26 cellular contexts compared by ENCODE assay signal in the genomic region with DNA sequence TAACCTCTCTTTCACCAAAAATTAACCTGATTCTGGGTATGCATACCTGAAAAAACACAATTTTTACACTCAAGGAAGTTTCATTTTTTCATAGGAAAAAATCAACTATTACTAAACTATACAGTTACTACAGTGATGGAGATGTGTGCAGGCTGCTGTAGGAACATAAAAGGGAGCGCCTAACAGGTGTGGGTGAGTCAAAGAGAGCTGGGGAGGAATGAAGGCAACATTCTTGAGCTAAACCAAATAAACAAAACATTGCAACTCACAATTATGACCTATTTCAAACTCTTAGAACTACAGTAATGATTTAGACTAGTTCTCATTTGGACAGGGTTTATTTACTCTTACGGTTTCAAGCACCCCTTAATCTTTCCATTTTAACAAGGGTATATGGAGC.
"Had no signal": no experiment of that assay in that cellular context is flagged by ENCODE, and none has a peak within 500 bp of the region (broad histone marks: within the 10 kb centered on the region; RNA-seq: fewer than 3 reads in every experiment).

No MANE protein-coding gene starts in this region.

- H3K27me3 ChIP-seq: ascending aorta, esophagus muscularis mucosa, left lung, neural progenitor cell, thyroid gland, upper lobe of right lung had no signal

- H3K9me3 ChIP-seq: ascending aorta, esophagus muscularis mucosa, left lung, lower lobe of right lung, thyroid gland, upper lobe of right lung had no signal

- H3K27ac Mint-ChIP-seq: activated CD4-positive, alpha-beta memory T cell treated with anti-CD3 and anti-CD28 coated beads for 36 hours; activated CD4-positive, alpha-beta T cell treated with anti-CD3 and anti-CD28 coated beads, Interleukin-2, amount 10 ng/mL, durations not matched to agents 24 days and 14 days; activated naive CD4-positive, alpha-beta T cell treated with anti-CD3 and anti-CD28 coated beads, Interleukin-2, amount 10 ng/mL, durations not matched to agents 7 days and 5 days; activated naive CD8-positive, alpha-beta T cell treated with anti-CD3 and anti-CD28 coated beads, Interleukin-2, amount 10 ng/mL, durations not matched to agents 7 days and 5 days; activated T-cell treated with anti-CD3 and anti-CD28 coated beads, Interleukin-2, amount 50 U/mL, for 24 hours; natural killer cell; neural progenitor cell; stimulated activated effector memory CD8-positive, alpha-beta T cell treated with anti-CD3 and anti-CD28 coated beads, Interleukin-12 subunit alpha, Interleukin-12 subunit beta, amount 100 ng/mL, for 72 hours; stimulated activated naive CD8-positive, alpha-beta T cell treated with anti-CD3 and anti-CD28 coated beads, Interleukin-15, Interleukin-2, amounts not matched to agents 100 ng/mL and 50 ng/mL, for 24 hours had no signal

- H3K27ac ChIP-seq: ascending aorta, esophagus muscularis mucosa, left lung, lower lobe of right lung, neural progenitor cell, thyroid gland, upper lobe of right lung, WERI-Rb-1 had no signal

- H3K4me2 ChIP-seq: neural progenitor cell had no signal

- H3K4me3 ChIP-seq: ascending aorta, esophagus muscularis mucosa, left lung, lower lobe of right lung, neural progenitor cell, thyroid gland, upper lobe of right lung had no signal

- H3K36me3 ChIP-seq: esophagus muscularis mucosa, left lung, lower lobe of right lung, neural progenitor cell, thyroid gland, upper lobe of right lung, WERI-Rb-1 had no signal

- H3K9ac ChIP-seq: neural progenitor cell had no signal

- H3K4me3 Mint-ChIP-seq: activated CD4-positive, alpha-beta memory T cell treated with anti-CD3 and anti-CD28 coated beads for 36 hours; activated CD4-positive, alpha-beta T cell treated with anti-CD3 and anti-CD28 coated beads, Interleukin-2, amount 10 ng/mL, durations not matched to agents 24 days and 14 days; activated naive CD4-positive, alpha-beta T cell treated with anti-CD3 and anti-CD28 coated beads, Interleukin-2, amount 10 ng/mL, durations not matched to agents 7 days and 5 days; activated naive CD8-positive, alpha-beta T cell treated with anti-CD3 and anti-CD28 coated beads, Interleukin-2, amount 10 ng/mL, durations not matched to agents 7 days and 5 days; activated T-cell treated with anti-CD3 and anti-CD28 coated beads, Interleukin-2, amount 50 U/mL, for 24 hours; brain; natural killer cell; neural progenitor cell; stimulated activated effector memory CD8-positive, alpha-beta T cell treated with anti-CD3 and anti-CD28 coated beads, Interleukin-12 subunit alpha, Interleukin-12 subunit beta, amount 100 ng/mL, for 72 hours; stimulated activated naive CD8-positive, alpha-beta T cell treated with anti-CD3 and anti-CD28 coated beads, Interleukin-15, Interleukin-2, amounts not matched to agents 100 ng/mL and 50 ng/mL, for 24 hours had no signal

- H3K27me3 Mint-ChIP-seq: activated CD4-positive, alpha-beta memory T cell treated with anti-CD3 and anti-CD28 coated beads for 36 hours; activated CD4-positive, alpha-beta T cell treated with anti-CD3 and anti-CD28 coated beads, Interleukin-2, amount 10 ng/mL, durations not matched to agents 24 days and 14 days; activated naive CD4-positive, alpha-beta T cell treated with anti-CD3 and anti-CD28 coated beads, Interleukin-2, amount 10 ng/mL, durations not matched to agents 7 days and 5 days; activated naive CD8-positive, alpha-beta T cell treated with anti-CD3 and anti-CD28 coated beads, Interleukin-2, amount 10 ng/mL, durations not matched to agents 7 days and 5 days; activated T-cell treated with anti-CD3 and anti-CD28 coated beads, Interleukin-2, amount 50 U/mL, for 24 hours; stimulated activated naive CD8-positive, alpha-beta T cell treated with anti-CD3 and anti-CD28 coated beads, Interleukin-15, Interleukin-2, amounts not matched to agents 100 ng/mL and 50 ng/mL, for 24 hours had no signal

- DNase-seq: activated CD4-positive, alpha-beta memory T cell treated with anti-CD3 and anti-CD28 coated beads for 36 hours; activated CD4-positive, alpha-beta T cell treated with anti-CD3 and anti-CD28 coated beads, Interleukin-2, amount 10 ng/mL, durations not matched to agents 24 days and 14 days; activated CD4-positive, CD25-positive, alpha-beta regulatory T cell treated with anti-CD3 and anti-CD28 coated beads, Interleukin-2, amount 50 U/mL, for 72 hours; activated CD8-positive, alpha-beta memory T cell treated with anti-CD3 and anti-CD28 coated beads, Interleukin-2, amount 50 U/mL, for 48 hours; activated gamma-delta T cell; activated naive CD4-positive, alpha-beta T cell treated with anti-CD3 and anti-CD28 coated beads, Interleukin-2, amount 10 ng/mL, durations not matched to agents 7 days and 5 days; activated naive CD8-positive, alpha-beta T cell treated with anti-CD3 and anti-CD28 coated beads, Interleukin-2, amount 10 ng/mL, durations not matched to agents 7 days and 5 days; activated T-cell treated with anti-CD3 and anti-CD28 coated beads, Interleukin-2, amount 50 U/mL, for 24 hours; foreskin melanocyte; left lung; lower lobe of right lung; mesendoderm; natural killer cell; occipital lobe; right cardiac atrium; stimulated activated CD4-positive, alpha-beta T cell treated with anti-CD3 and anti-CD28 coated beads, Interleukin-4, amount 100 ng/mL, for 1 hour; T-helper 9 cell; thyroid gland; upper lobe of right lung; WERI-Rb-1 had no signal

- H3K4me1 ChIP-seq: ascending aorta, left lung, lower lobe of right lung, neural progenitor cell, upper lobe of right lung had no signal

- H2AFZ ChIP-seq: neural progenitor cell had no signal

- H3K36me3 Mint-ChIP-seq: natural killer cell; stimulated activated effector memory CD8-positive, alpha-beta T cell treated with anti-CD3 and anti-CD28 coated beads, Interleukin-12 subunit alpha, Interleukin-12 subunit beta, amount 100 ng/mL, for 72 hours had no signal

- ATAC-seq: left lung; lower lobe of right lung; natural killer cell; right cardiac atrium; stimulated activated effector memory CD8-positive, alpha-beta T cell treated with anti-CD3 and anti-CD28 coated beads, Interleukin-12 subunit alpha, Interleukin-12 subunit beta, amount 100 ng/mL, for 72 hours; upper lobe of right lung had no signal

- H3K4me1 Mint-ChIP-seq: activated CD4-positive, alpha-beta T cell treated with anti-CD3 and anti-CD28 coated beads, Interleukin-2, amount 10 ng/mL, durations not matched to agents 24 days and 14 days; activated naive CD8-positive, alpha-beta T cell treated with anti-CD3 and anti-CD28 coated beads, Interleukin-2, amount 10 ng/mL, durations not matched to agents 7 days and 5 days; neural progenitor cell had no signal
